In genomic region chr2:105798595-105798994, GRCh38 we compare ENCODE assay signal across 9 cellular contexts. TPM values are rescaled to one million over a fixed set of nuclear protein-coding genes. Genes with fewer than 3 reads are reported as not detected.
DNase-seq lines count a peak whose midpoint lies in the region; ATAC-seq and TF ChIP-seq lines count a peak whose summit lies in the region.
"Had no signal": no experiment of that assay in that cellular context is flagged by ENCODE, and none has a peak within 500 bp of the region (broad histone marks: within the 10 kb centered on the region; RNA-seq: fewer than 3 reads in every experiment).

No MANE protein-coding gene starts in this region.

- intact Hi-C loops in activated CD4-positive, alpha-beta memory T cell treated with anti-CD3 and anti-CD28 coated beads for 36 hours (cut with micrococcal nuclease) = loop anchor here (1.0 to 5.0 kb wide), 5 partner anchors 8 to 394 kb away; partner anchors contain the start of gene UXS1
- intact Hi-C loops in natural killer cell (cut with micrococcal nuclease) = loop anchor here (5.0 kb wide), 3 partner anchors 34 to 726 kb away; no protein-coding TSS in a partner anchor

- peak overlapping the region; percentile 27 for H3K4me3 Mint-ChIP-seq in activated CD4-positive, alpha-beta memory T cell treated with anti-CD3 and anti-CD28 coated beads for 36 hours
- H3K4me3 Mint-ChIP-seq in natural killer cell = peak overlapping the region; percentile 81
- no peak overlapping the region for H3K4me3 Mint-ChIP-seq in endodermal cell

- peak overlapping the region; percentile 92 for H3K27ac Mint-ChIP-seq in activated CD4-positive, alpha-beta memory T cell treated with anti-CD3 and anti-CD28 coated beads for 36 hours
- H3K27ac Mint-ChIP-seq in natural killer cell = peak overlapping the region; percentile 91 to 93
- H3K27ac Mint-ChIP-seq in endodermal cell = no peak overlapping the region

- no peaks in the 10 kb centered on the region for H3K27me3 Mint-ChIP-seq in activated CD4-positive, alpha-beta memory T cell treated with anti-CD3 and anti-CD28 coated beads for 36 hours
- H3K27me3 Mint-ChIP-seq in natural killer cell (ENCODE audit: low read depth in 2 of 2) = no peaks in the 10 kb centered on the region
- no peaks in the 10 kb centered on the region for H3K27me3 Mint-ChIP-seq in endodermal cell (ENCODE audit: insufficient read depth)

- H3K4me3 ChIP-seq in endodermal cell (ENCODE audit: low read length) = no peak overlapping the region

- no peaks in the 10 kb centered on the region for H3K9me3 Mint-ChIP-seq in activated CD4-positive, alpha-beta memory T cell treated with anti-CD3 and anti-CD28 coated beads for 36 hours
- H3K9me3 Mint-ChIP-seq in natural killer cell = no peaks in the 10 kb centered on the region
- H3K9me3 Mint-ChIP-seq in endodermal cell = no peaks in the 10 kb centered on the region

- CTCF ChIA-PET in activated CD4-positive, alpha-beta memory T cell treated with anti-CD3 and anti-CD28 coated beads for 36 hours (lab: Charles Lee) = interaction anchor here (0.7 to 2.6 kb wide), 10 partner anchors 10 to 461 kb away, joined by 3 to 9 read pairs (median 4); partner anchors contain the start of gene C2orf49

- 75 to 96% methylated on average over 1 to 2 of the region's 2 CpGs for WGBS in endodermal cell (ENCODE audit: insufficient coverage in 1 of 2, insufficient read length in 1 of 2), 2 experiments

- POLR2A ChIA-PET in activated CD4-positive, alpha-beta memory T cell treated with anti-CD3 and anti-CD28 coated beads for 36 hours (lab: Charles Lee) = interaction anchor here (0.9 to 3.3 kb wide), 12 partner anchors 10 to 288 kb away, joined by 3 to 20 read pairs (median 5); no protein-coding TSS in a partner anchor

- TF ChIP-seq CTCF in natural killer cell (IDR thresholded peaks at IDR 0.05) = no peak
- TF ChIP-seq CTCF in endodermal cell (conservative IDR thresholded peaks at IDR 0.05) = no peak

- H3K27ac ChIP-seq in endodermal cell (ENCODE audit: low read depth, low read length) = no peak overlapping the region

- H3K9me3 ChIP-seq in endodermal cell (ENCODE audit: control insufficient read depth, low read length) = no peaks in the 10 kb centered on the region

- peak; percentile 26 for ATAC-seq in GM18499 (IDR thresholded peaks at IDR 0.05; ENCODE audit: insufficient read depth, unreplicated experiment)
- ATAC-seq in HG03342 (IDR thresholded peaks at IDR 0.05; ENCODE audit: unreplicated experiment) = peak; percentile 19
- peak; percentile 14 to 42 (median 40) for ATAC-seq in natural killer cell
- ATAC-seq in GM21390 (IDR thresholded peaks at IDR 0.05; ENCODE audit: unreplicated experiment) = no peak

- H3K9ac ChIP-seq in endodermal cell (ENCODE audit: extremely low read depth, low read length, poor library complexity, severe bottlenecking) = no peak overlapping the region

- no peaks in the 10 kb centered on the region for H3K27me3 ChIP-seq in endodermal cell (ENCODE audit: control insufficient read depth, insufficient read depth, low read length, poor library complexity, severe bottlenecking)

- H3K4me1 ChIP-seq in endodermal cell (ENCODE audit: control insufficient read depth, insufficient read depth, low read length) = peaks cover 6% of the 10 kb centered on the region

- H3K4me1 Mint-ChIP-seq in activated CD4-positive, alpha-beta memory T cell treated with anti-CD3 and anti-CD28 coated beads for 36 hours (ENCODE audit: low read depth) = peaks cover 94% of the 10 kb centered on the region
- peaks cover 88% of the 10 kb centered on the region in 2 donors for H3K4me1 Mint-ChIP-seq in natural killer cell
- H3K4me1 Mint-ChIP-seq in endodermal cell = peaks cover 47% of the 10 kb centered on the region

- peak; percentile 64 for DNase-seq in activated CD4-positive, alpha-beta memory T cell treated with anti-CD3 and anti-CD28 coated beads for 36 hours
- no peak for DNase-seq in natural killer cell
- no peak for DNase-seq in endodermal cell
- no peak for DNase-seq in anterior cingulate cortex (lab: John Stamatoyannopoulos, UW)
- no peak for DNase-seq in NCI-H82 (lab: John Stamatoyannopoulos, UW)
- DNase-seq: islet precursor cell had no signal

- peaks cover 27% of the 10 kb centered on the region for H3K36me3 Mint-ChIP-seq in activated CD4-positive, alpha-beta memory T cell treated with anti-CD3 and anti-CD28 coated beads for 36 hours
- H3K36me3 Mint-ChIP-seq in natural killer cell (no peaks in the 10 kb centered on the region), endodermal cell (ENCODE audit: low read depth) (peaks cover 12% of the 10 kb centered on the region)

- no peaks in the 10 kb centered on the region for H3K36me3 ChIP-seq in endodermal cell (ENCODE audit: control insufficient read depth, insufficient read depth, low read length)

RNA-seq across cellular contexts. Expression of gene NCK2, which starts 53.9 kb away (rescaled TPM):
- total RNA-seq in activated CD4-positive, alpha-beta memory T cell treated with anti-CD3 and anti-CD28 coated beads for 36 hours = 10 to 100 TPM; 81.8 to 85.8 TPM
- total RNA-seq in natural killer cell = 10 to 100 TPM; 34.1 to 50.8 (median 43.0) TPM
- 10 to 100 TPM; 58.9 to 63.8 TPM for total RNA-seq in endodermal cell
- polyA plus RNA-seq in endodermal cell (2013, experiment 1 of 2) = 58.3 TPM
- 54.9 TPM for polyA plus RNA-seq in endodermal cell (2013, experiment 2 of 2)
